Comparison of ENCODE assay signal across 9 cellular contexts in genomic region chr12:57725851-57726150, GRCh38. TPM values are rescaled to one million over a fixed set of nuclear protein-coding genes. Genes with fewer than 3 reads are reported as not detected.
DNase-seq lines count a peak whose midpoint lies in the region; ATAC-seq, FAIRE-seq and TF ChIP-seq lines count a peak whose summit lies in the region.
"Had no signal": no experiment of that assay in that cellular context is flagged by ENCODE, and none has a peak within 500 bp of the region (broad histone marks: within the 10 kb centered on the region; RNA-seq: fewer than 3 reads in every experiment).

No MANE protein-coding gene starts in this region.

- 16 to 19% methylated on average over 10 of the region's 10 CpGs for WGBS in heart right ventricle, 2 donors
- WGBS in right cardiac atrium: 13% methylated on average over 10 of the region's 10 CpGs

- peak overlapping the region; percentile 75 for H3K4me3 Mint-ChIP-seq in mesothelial cell of epicardium

- intact Hi-C loops in heart right ventricle (cut with DNase I): no loop called here
- intact Hi-C loops in right cardiac atrium (cut with DNase I): no loop called here

- H3K4me3 ChIP-seq in heart right ventricle (peak overlapping the region; percentile 13 to 76 (median 64)), right cardiac atrium (ENCODE audit: low read length) (no peak overlapping the region), coronary artery (peak overlapping the region; percentile 93)
- H3K4me3 ChIP-seq: BLaER1 had no signal

- peaks cover 79% of the 10 kb centered on the region for H3K27me3 Mint-ChIP-seq in mesothelial cell of epicardium (ENCODE audit: low read depth)

- H3K36me3 Mint-ChIP-seq in mesothelial cell of epicardium: peaks cover 10% of the 10 kb centered on the region

- no peak for DNase-seq in heart right ventricle
- no peak for DNase-seq in right cardiac atrium
- DNase-seq in coronary artery (ENCODE audit: low spot score): no peak
- DNase-seq in mesothelial cell of epicardium (ENCODE audit: low spot score in 2 of 2, unreplicated experiment in 2 of 2): peak in 1 of 2 experiments; percentile 26
- no peak for DNase-seq in urothelium cell line (ENCODE audit: low spot score)
- DNase-seq in stimulated activated CD4-positive, alpha-beta T cell treated with anti-CD3 and anti-CD28 coated beads, Interleukin-4, amount 100 ng/mL, for 1 hour: no peak
- DNase-seq in activated CD4-positive, alpha-beta T cell treated with anti-CD3 and anti-CD28 coated beads for 48 hours: no peak
- DNase-seq in activated CD4-positive, alpha-beta T cell treated with anti-CD3 and anti-CD28 coated beads, Interleukin-2, amount 50 U/mL, for 1 hour: no peak

- no peak overlapping the region for H3K27ac Mint-ChIP-seq in mesothelial cell of epicardium

- peaks cover 4% of the 10 kb centered on the region for H3K4me1 Mint-ChIP-seq in mesothelial cell of epicardium

- H3K27ac ChIP-seq in heart right ventricle: peak overlapping the region in 8 of 10 donors; percentile 69 to 83 (median 81)
- no peak overlapping the region for H3K27ac ChIP-seq in right cardiac atrium (ENCODE audit: low read length)
- H3K27ac ChIP-seq in coronary artery: peak overlapping the region in 1 of 2 donors; percentile 84
- H3K27ac ChIP-seq: BLaER1 had no signal

- H3K9me3 ChIP-seq in heart right ventricle (no peaks in the 10 kb centered on the region), right cardiac atrium (ENCODE audit: control insufficient read depth, low read length) (no peaks in the 10 kb centered on the region)

- TF ChIP-seq CTCF in heart right ventricle (IDR thresholded peaks at IDR 0.05): no peak
- TF ChIP-seq CTCF in coronary artery (IDR thresholded peaks at IDR 0.05): no peak
- TF ChIP-seq CTCF in mesothelial cell of epicardium (IDR thresholded peaks at IDR 0.05; ENCODE audit: unreplicated experiment): no peak

- peaks cover 0 to 59% (median 5%) of the 10 kb centered on the region in 9 donors for H3K36me3 ChIP-seq in heart right ventricle

- FAIRE-seq in urothelium cell line (lab: Jason Lieb, UNC): peak; percentile 9

- no peaks in the 10 kb centered on the region for H3K9me3 Mint-ChIP-seq in mesothelial cell of epicardium

- H3K4me1 ChIP-seq in heart right ventricle (peaks cover 0 to 24% (median 14%) of the 10 kb centered on the region in 9 donors), right cardiac atrium (ENCODE audit: control insufficient read depth, insufficient read depth, low read length) (peaks cover 2% of the 10 kb centered on the region)

- H3K27me3 ChIP-seq in heart right ventricle (peaks cover 0 to 21% (median 0%) of the 10 kb centered on the region in 7 donors), right cardiac atrium (ENCODE audit: control insufficient read depth, insufficient read depth) (no peaks in the 10 kb centered on the region)
- H3K27me3 ChIP-seq: BLaER1 had no signal

- peak in 1 of 8 donors; percentile 8 for ATAC-seq in heart right ventricle
- ATAC-seq in right cardiac atrium: no peak

RNA-seq across cellular contexts. Expression of gene AGAP2, which starts 12.7 kb away (rescaled TPM):
- total RNA-seq in heart right ventricle (10 to 100 TPM in 2 of 10 donors, 1 to 10 TPM in 8; 3.4 to 13.1 (median 6.6) TPM), right cardiac atrium (under 1 TPM; 0.53 to 0.91 (median 0.72) TPM), mesothelial cell of epicardium (2.0 to 2.8 TPM (median 2.2 TPM) in 3 replicates)
- polyA plus RNA-seq in heart right ventricle (10 to 100 TPM in 1 of 2 donors, 1 to 10 TPM in 1; 5.3 to 17.3 TPM), right cardiac atrium (1.7 TPM)

RNA-seq across cellular contexts. Expression of gene TSPAN31, which starts 19.0 kb away (rescaled TPM):
- total RNA-seq in heart right ventricle (10 to 100 TPM; 21.1 to 37.4 (median 26.9) TPM), right cardiac atrium (10 to 100 TPM; 31.5 to 41.3 (median 34.5) TPM), mesothelial cell of epicardium (33.2 to 35.2 TPM (median 34.6 TPM) in 3 replicates)
- polyA plus RNA-seq in heart right ventricle (10 to 100 TPM; 29.8 to 36.6 TPM), right cardiac atrium (43.9 TPM)

RNA-seq across cellular contexts. Expression of gene CDK4, which starts 26.3 kb away (rescaled TPM):
- total RNA-seq in heart right ventricle: 10 to 100 TPM; 37.0 to 74.0 (median 52.0) TPM
- polyA plus RNA-seq in heart right ventricle: 10 to 100 TPM; 21.7 to 61.7 TPM
- 10 to 100 TPM; 50.9 to 53.9 (median 53.4) TPM for total RNA-seq in right cardiac atrium
- 29.7 TPM for polyA plus RNA-seq in right cardiac atrium
- 171 to 177 TPM (median 175 TPM) in 3 replicates for total RNA-seq in mesothelial cell of epicardium

RNA-seq across cellular contexts. Expression of gene MARCHF9, which starts 29.1 kb away (rescaled TPM):
- total RNA-seq in heart right ventricle: 10 to 100 TPM; 11.2 to 15.0 (median 13.3) TPM
- 10 to 100 TPM; 14.5 to 20.7 TPM for polyA plus RNA-seq in heart right ventricle
- 10 to 100 TPM; 15.2 to 17.8 (median 16.4) TPM for total RNA-seq in right cardiac atrium
- 14.3 TPM for polyA plus RNA-seq in right cardiac atrium
- 11.0 to 13.2 TPM (median 12.7 TPM) in 3 replicates for total RNA-seq in mesothelial cell of epicardium

RNA-seq across cellular contexts. Expression of gene OS9, which starts 31.9 kb away (rescaled TPM):
- total RNA-seq in heart right ventricle (100 to 1,000 TPM in 7 of 10 donors, 10 to 100 TPM in 3; 84.9 to 181 (median 113) TPM), right cardiac atrium (100 to 1,000 TPM; 145 to 168 (median 154) TPM), mesothelial cell of epicardium (160 to 167 TPM (median 166 TPM) in 3 replicates)
- polyA plus RNA-seq in heart right ventricle (100 to 1,000 TPM in 1 of 2 donors, 10 to 100 TPM in 1; 96.9 to 173 TPM), right cardiac atrium (127 TPM)
